ENCODE assay signal across 8 cellular contexts in the genomic region with DNA sequence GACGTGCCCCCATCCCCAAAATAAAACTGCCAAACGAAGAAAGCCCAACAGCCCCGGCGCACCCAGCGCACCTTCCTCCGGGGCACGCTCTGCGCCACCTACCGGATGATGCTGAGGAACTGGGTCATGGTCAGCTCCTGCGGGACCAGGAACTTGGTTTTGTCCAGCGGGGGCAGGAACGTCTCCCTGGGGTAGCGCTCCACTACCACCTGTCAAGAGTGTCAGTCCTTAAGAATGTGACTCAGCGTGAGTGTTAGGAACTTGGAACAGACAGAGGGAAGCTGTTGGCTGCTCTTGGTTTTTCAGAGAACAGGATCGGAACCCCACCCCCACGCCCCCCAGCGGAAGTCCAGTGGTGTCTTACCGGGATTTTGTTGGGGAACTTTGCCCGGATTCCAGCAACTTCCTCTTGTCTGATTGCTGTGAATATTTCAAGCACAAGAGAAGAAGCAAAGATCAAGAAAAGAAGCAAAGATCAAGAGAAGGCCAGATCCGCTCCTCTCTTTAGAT. TPM values are rescaled to one million over a fixed set of nuclear protein-coding genes. Genes with fewer than 3 reads are reported as not detected.
DNase-seq lines count a peak whose midpoint lies in the region; ATAC-seq, FAIRE-seq and TF ChIP-seq lines count a peak whose summit lies in the region.

No MANE protein-coding gene starts in this region.

- peak; percentile 39 to 59 for TF ChIP-seq RAD21 in A549 (conservative IDR thresholded peaks at IDR 0.05 in 1 of 2, IDR thresholded peaks at IDR 0.05 in 1 of 2)

- whole genome bisulfite sequencing in A549 (ENCODE audit: missing lambda C conversion rate), result 24% methylated on average over 16 of the region's 20 CpGs
- WGBS in ovary, 3 donors, result 4 to 6% (median 4%) methylated on average over 20 of the region's 20 CpGs
- 9 to 13% methylated on average over 20 of the region's 20 CpGs for WGBS in tibial nerve, 2 donors

- H3K27me3 ChIP-seq in ovary (no peaks in the 10 kb centered on the region), tibial nerve (no peaks in the 10 kb centered on the region)

- H3K27ac ChIP-seq in A549 (peak overlapping the region; percentile 27 to 74), ovary (peak overlapping the region in 1 of 2 donors; percentile 36), tibial nerve (peak overlapping the region in 3 of 4 donors; percentile 18 to 43 (median 28))

- H3K4me2 ChIP-seq in A549, result peak overlapping the region; percentile 50

- no peak for FAIRE-seq in A549 (lab: Jason Lieb, UNC)

- H3K36me3 Mint-ChIP-seq in glutamatergic neuron (ENCODE audit: unreplicated experiment), result no peaks in the 10 kb centered on the region

- DNase-seq in A549 (ENCODE audit: low read depth in 1 of 2, low spot score in 1 of 2) (peak; percentile 82 to 89), SIG-M5 treated with dmso at 0.1 percent for 504 hours (lab: John Stamatoyannopoulos, UW; ENCODE audit: unreplicated experiment) (peak; percentile 68), glutamatergic neuron (peak; percentile 69), ovary (peak; percentile 72 to 82 (median 80)), tibial nerve (ENCODE audit: low spot score in 2 of 2) (peak; percentile 57 to 80)
- DNase-seq in activated naive CD4-positive, alpha-beta T cell treated with anti-CD3 and anti-CD28 coated beads, Interleukin-2, amount 50 U/mL, for 16 hours, result peak; percentile 54

- H3K4me1 ChIP-seq in A549 (peaks cover 7% of the 10 kb centered on the region; the same call in 2 of the 3 replicates), ovary (ENCODE audit: insufficient read depth) (no peaks in the 10 kb centered on the region), tibial nerve (peaks cover 0 to 22% (median 7%) of the 10 kb centered on the region in 4 donors)

- TF ChIP-seq EP300 in A549 (IDR thresholded peaks at IDR 0.05), result no peak
- TF ChIP-seq EP300 in ovary (IDR thresholded peaks at IDR 0.05), result no peak
- TF ChIP-seq EP300 in tibial nerve (IDR thresholded peaks at IDR 0.05), result no peak

- POLR2A ChIA-PET in A549 (lab: Yijun Ruan, JAX), result no interaction called here

- H3K36me3 ChIP-seq in ovary (no peaks in the 10 kb centered on the region), tibial nerve (no peaks in the 10 kb centered on the region)

- intact Hi-C loops in ovary (cut with DNase I), result loop anchor here in 2 of 4 donors (10.0 kb wide), 1 partner anchor 94 kb away; no protein-coding TSS in a partner anchor

- peaks cover 13% of the 10 kb centered on the region for H3K4me1 Mint-ChIP-seq in glutamatergic neuron (ENCODE audit: low read depth, unreplicated experiment)

- peaks cover 5% of the 10 kb centered on the region for H3K9me3 Mint-ChIP-seq in glutamatergic neuron (ENCODE audit: unreplicated experiment)

- H3K9me3 ChIP-seq in A549 (no peaks in the 10 kb centered on the region), ovary (no peaks in the 10 kb centered on the region), tibial nerve (no peaks in the 10 kb centered on the region)

- peaks cover 3% of the 10 kb centered on the region for H3K27me3 Mint-ChIP-seq in glutamatergic neuron (ENCODE audit: unreplicated experiment)

- peak overlapping the region; percentile 72 for H3K4me3 Mint-ChIP-seq in glutamatergic neuron (ENCODE audit: unreplicated experiment)

- H3K4me3 ChIP-seq in A549, result peak overlapping the region; percentile 25
- H3K4me3 ChIP-seq in ovary, result peak overlapping the region; percentile 12
- H3K4me3 ChIP-seq in tibial nerve, result peak overlapping the region in 3 of 4 donors; percentile 19 to 39 (median 27)

- CTCF ChIA-PET in A549 (lab: Yijun Ruan, JAX), result interaction anchor here (0.7 to 8.0 kb wide), 38 partner anchors 9 to 831 kb away, joined by 3 to 106 read pairs (median 4); no protein-coding TSS in a partner anchor

- no peak overlapping the region for H3K27ac Mint-ChIP-seq in glutamatergic neuron (ENCODE audit: unreplicated experiment)

- TF ChIP-seq POLR2A in A549 (IDR thresholded peaks at IDR 0.05; ENCODE audit: low read length), result no peak
- TF ChIP-seq POLR2A in ovary (IDR thresholded peaks at IDR 0.05), result no peak
- no peak for TF ChIP-seq POLR2A in tibial nerve (IDR thresholded peaks at IDR 0.05)

- TF ChIP-seq CTCF in A549 (IDR thresholded peaks at IDR 0.05) (peak; percentile 94), glutamatergic neuron (IDR thresholded peaks at IDR 0.05; ENCODE audit: partially characterized antibody, unreplicated experiment) (peak; percentile 80), ovary (IDR thresholded peaks at IDR 0.05) (peak; percentile 58 to 67 (median 65)), tibial nerve (IDR thresholded peaks at IDR 0.05) (peak; percentile 49 to 70 (median 62))

- ATAC-seq in A549 (peak; percentile 95 to 97), GM18873 (IDR thresholded peaks at IDR 0.05; ENCODE audit: low FRiP score, unreplicated experiment) (peak; percentile 74), HG03196 (IDR thresholded peaks at IDR 0.05; ENCODE audit: unreplicated experiment) (peak; percentile 90)

TF ChIP-seq in A549, 52 proteins besides CTCF, POLR2A, EP300 and RAD21 (continues in another document):
- TF ChIP-seq FOSL2 (IDR thresholded peaks at IDR 0.05), result no peak
- TF ChIP-seq FOSL2 (CRISPR knock-in tag; IDR thresholded peaks at IDR 0.05), result peak; percentile 51; the same call in 1 of the 2 replicates
- TF ChIP-seq KDM1A (IDR thresholded peaks at IDR 0.05; ENCODE audit: low read depth), result no peak
- TF ChIP-seq JUN (IDR thresholded peaks at IDR 0.05), result peak in 1 of 2 experiments; percentile 21; a peak in 1 of 5 replicates
- TF ChIP-seq SMC3 (IDR thresholded peaks at IDR 0.05), result peak; percentile 82
- TF ChIP-seq ZC3H11A (IDR thresholded peaks at IDR 0.05), result no peak
- TF ChIP-seq CBX8 (IDR thresholded peaks at IDR 0.05), result no peak
- no peak for TF ChIP-seq MAFK (IDR thresholded peaks at IDR 0.05; ENCODE audit: partially characterized antibody)
- TF ChIP-seq GATA3 (IDR thresholded peaks at IDR 0.05; ENCODE audit: borderline replicate concordance), result peak; percentile 34; the same call in 1 of the 2 replicates
- TF ChIP-seq EHMT2 (IDR thresholded peaks at IDR 0.05; ENCODE audit: low read depth), result no peak
- TF ChIP-seq, protein P1, sequence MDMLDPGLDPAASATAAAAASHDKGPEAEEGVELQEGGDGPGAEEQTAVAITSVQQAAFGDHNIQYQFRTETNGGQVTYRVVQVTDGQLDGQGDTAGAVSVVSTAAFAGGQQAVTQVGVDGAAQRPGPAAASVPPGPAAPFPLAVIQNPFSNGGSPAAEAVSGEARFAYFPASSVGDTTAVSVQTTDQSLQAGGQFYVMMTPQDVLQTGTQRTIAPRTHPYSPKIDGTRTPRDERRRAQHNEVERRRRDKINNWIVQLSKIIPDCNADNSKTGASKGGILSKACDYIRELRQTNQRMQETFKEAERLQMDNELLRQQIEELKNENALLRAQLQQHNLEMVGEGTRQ (IDR thresholded peaks at IDR 0.05), result no peak
- TF ChIP-seq HOXB13 (CRISPR knock-in tag; IDR thresholded peaks at IDR 0.05; ENCODE audit: low read depth), result no peak
- no peak for TF ChIP-seq MYC (IDR thresholded peaks at IDR 0.05; ENCODE audit: borderline replicate concordance, low read length)
- TF ChIP-seq CHD2 (IDR thresholded peaks at IDR 0.05; ENCODE audit: low read length, partially characterized antibody), result no peak
- TF ChIP-seq CHD4 (IDR thresholded peaks at IDR 0.05; ENCODE audit: borderline replicate concordance), result peak; percentile 44; the same call in 1 of the 2 replicates
- TF ChIP-seq, protein P2, sequence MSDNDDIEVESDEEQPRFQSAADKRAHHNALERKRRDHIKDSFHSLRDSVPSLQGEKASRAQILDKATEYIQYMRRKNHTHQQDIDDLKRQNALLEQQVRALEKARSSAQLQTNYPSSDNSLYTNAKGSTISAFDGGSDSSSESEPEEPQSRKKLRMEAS (IDR thresholded peaks at IDR 0.05), result peak; percentile 40; the same call in 1 of the 2 replicates
- no peak for TF ChIP-seq CEBPB (IDR thresholded peaks at IDR 0.05)

RNA-seq across cellular contexts. Expression of a gene that starts 0.4 kb away (rescaled TPM):
- 0.20 and 0.23 TPM in 2 replicates for polyA plus RNA-seq in A549 (2011; rRNA removed)
- polyA plus RNA-seq in A549 (2012; cell fraction: cytosol; rRNA removed), result 0.10 and 0.16 TPM in 2 replicates
- 0.12 and 0.34 TPM in 2 replicates for polyA plus RNA-seq in A549 (2012; cell fraction: nucleus; rRNA removed)
- 0.13 to 0.21 TPM (median 0.16 TPM) in 3 replicates for polyA plus RNA-seq in A549 (2017; fragmentation: RNase III; extraction: RNeasy Plus Mini Kit Qiagen cat#74134 plus additional on column Dnase treatment)
- 0.44 TPM in 1 of 2 replicates, not detected in the other for polyA minus RNA-seq in A549 (2011; rRNA and poly(A)+ RNA removed)
- 0.49 TPM for total RNA-seq in glutamatergic neuron (ENCODE audit: unreplicated experiment)
- 1 to 10 TPM in 6 of 7 donors, under 1 TPM in 1; 0.67 to 6.1 (median 1.8) TPM for total RNA-seq in ovary
- polyA plus RNA-seq in ovary, result 1 to 10 TPM; 2.0 to 4.3 TPM
- total RNA-seq in tibial nerve, result 10 to 100 TPM in 2 of 4 donors, 1 to 10 TPM in 2; 5.5 to 51.3 (median 10.0) TPM

RNA-seq across cellular contexts. Expression of a gene that starts 40.9 kb away (rescaled TPM):
- not detected in 2 replicates for polyA plus RNA-seq in A549 (2011; rRNA removed)
- not detected in 2 replicates for polyA plus RNA-seq in A549 (2012; cell fraction: cytosol; rRNA removed)
- polyA plus RNA-seq in A549 (2012; cell fraction: nucleus; rRNA removed), result 0.04 TPM in 1 of 2 replicates, not detected in the other
- polyA plus RNA-seq in A549 (2017; fragmentation: RNase III; extraction: RNeasy Plus Mini Kit Qiagen cat#74134 plus additional on column Dnase treatment), result not detected in 3 replicates
- polyA minus RNA-seq in A549 (2011; rRNA and poly(A)+ RNA removed), result not detected in 2 replicates
- not detected for total RNA-seq in glutamatergic neuron (ENCODE audit: unreplicated experiment)
- not detected for total RNA-seq in ovary
- not detected for polyA plus RNA-seq in ovary
- not detected for total RNA-seq in tibial nerve
